13 cellular contexts compared by ENCODE assay signal in genomic region chr13:31859546-31859945, GRCh38.
DNase-seq lines count a peak whose midpoint lies in the region; ATAC-seq lines count a peak whose summit lies in the region.
"Had no signal": no experiment of that assay in that cellular context is flagged by ENCODE, and none has a peak within 500 bp of the region (broad histone marks: within the 10 kb centered on the region; RNA-seq: fewer than 3 reads in every experiment).

No MANE protein-coding gene starts in this region.

- DNase-seq in DMS153 treated with DMSO at 0.1 percent for 48 hours (lab: John Stamatoyannopoulos, UW; ENCODE audit: unreplicated experiment) (peak; percentile 30), NCI-H748 treated with DMSO at 0.1 percent for 48 hours (lab: John Stamatoyannopoulos, UW) (peak; percentile 51), left ventricle myocardium superior (no peak), H4 (ENCODE audit: low spot score) (no peak)
- DNase-seq: activated CD4-positive, alpha-beta T cell treated with anti-CD3 and anti-CD28 coated beads for 36 hours; activated effector memory CD4-positive, alpha-beta T cell treated with anti-CD3 and anti-CD28 coated beads, Interleukin-2, amount 50 U/mL, for 16 hours; AML-193; GF-D8; nephron progenitor cell had no signal

- intact Hi-C loops in left ventricle myocardium superior (cut with micrococcal nuclease), result no loop called here

- peak; percentile 75 for ATAC-seq in GM21390 (IDR thresholded peaks at IDR 0.05; ENCODE audit: unreplicated experiment)
- ATAC-seq in left ventricle myocardium superior, result peak; percentile 33
- no peak for ATAC-seq in GM21360 (IDR thresholded peaks at IDR 0.05; ENCODE audit: unreplicated experiment)
- ATAC-seq in HG02610 (IDR thresholded peaks at IDR 0.05; ENCODE audit: unreplicated experiment), result no peak
- ATAC-seq in HG03442 (IDR thresholded peaks at IDR 0.05; ENCODE audit: unreplicated experiment), result no peak
- ATAC-seq: activated CD4-positive, alpha-beta T cell treated with anti-CD3 and anti-CD28 coated beads for 36 hours had no signal

Comparison
In these comparisons a context has a peak if more than half of its experiments do, and no peak if none do; other contexts are left out.
1. DNase-seq: peak in DMS153 treated with DMSO at 0.1 percent for 48 hours (single experiment) and NCI-H748 treated with DMSO at 0.1 percent for 48 hours (single experiment); none in left ventricle myocardium superior (single experiment) and H4 (single experiment).
2. ATAC-seq: peak in GM21390 (single experiment) and left ventricle myocardium superior (single experiment); none in GM21360 (single experiment), HG02610 (single experiment) and HG03442 (single experiment).